33 cellular contexts compared by ENCODE assay signal in the genomic region with DNA sequence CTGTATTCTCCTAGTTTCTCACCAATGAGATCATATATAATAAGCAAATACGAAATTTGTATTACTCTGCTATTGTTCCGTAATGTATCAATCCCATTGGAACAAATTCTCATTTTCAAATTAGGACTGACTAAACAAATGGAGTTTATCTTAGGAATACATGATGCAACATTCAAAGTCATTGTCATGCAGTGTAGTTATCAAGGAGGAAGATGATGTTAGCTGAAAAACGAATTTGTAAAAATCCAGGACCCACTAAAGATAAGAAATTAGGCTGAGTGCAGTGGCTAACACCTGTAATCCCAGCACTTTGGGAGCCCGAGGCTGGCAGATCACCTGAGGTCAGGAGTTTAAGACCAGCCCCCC.
"Had no signal": no experiment of that assay in that cellular context is flagged by ENCODE, and none has a peak within 500 bp of the region (broad histone marks: within the 10 kb centered on the region; RNA-seq: fewer than 3 reads in every experiment).

No MANE protein-coding gene starts in this region.

- H3K27me3 ChIP-seq: brain microvascular endothelial cell, gastrocnemius medialis, hepatocyte, pancreas, sigmoid colon, vagina had no signal

- H3K9me3 ChIP-seq: gastrocnemius medialis, pancreas, prostate gland, sigmoid colon, vagina had no signal

- H3K27ac Mint-ChIP-seq: activated CD4-positive, alpha-beta memory T cell treated with anti-CD3 and anti-CD28 coated beads, Interleukin-2, amount 10 ng/mL, durations not matched to agents 7 days and 5 days; dendritic cell treated with granulocyte-macrophage colony-stimulating factor and Interleukin-4, amounts not matched to agents 40 ng/mL and 50 ng/mL, for 4 days; stimulated activated memory B cell treated with anti-CD40 and anti-IgM and Interleukin-4, amounts not matched to agents 10 μg/mL and 1 μg/mL and 100 μg/mL, for 72 hours; type B pancreatic cell had no signal

- H3K27me3 Mint-ChIP-seq: activated CD4-positive, alpha-beta memory T cell treated with anti-CD3 and anti-CD28 coated beads, Interleukin-2, amount 10 ng/mL, durations not matched to agents 7 days and 5 days; activated T-cell treated with anti-CD3 and anti-CD28 coated beads, Interleukin-2, amount 50 U/mL, for 24 hours; activated T-helper 17 cell treated with anti-CD3 and anti-CD28 coated beads, Interleukin-2, amount 50 U/mL, for 72 hours; dendritic cell treated with granulocyte-macrophage colony-stimulating factor and Interleukin-4, amounts not matched to agents 40 ng/mL and 50 ng/mL, for 4 days; stimulated activated memory B cell treated with anti-CD40 and anti-IgM and Interleukin-4, amounts not matched to agents 10 μg/mL and 1 μg/mL and 100 μg/mL, for 72 hours; stimulated activated naive CD8-positive, alpha-beta T cell treated with anti-CD3 and anti-CD28 coated beads, Interleukin-15, amount 100 ng/mL, for 72 hours; type B pancreatic cell had no signal

- ATAC-seq: activated CD4-positive, CD25-positive, alpha-beta regulatory T cell treated with anti-CD3 and anti-CD28 coated beads, Interleukin-2, amount 50 U/mL, for 24 hours; activated T-helper 17 cell treated with anti-CD3 and anti-CD28 coated beads, Interleukin-2, amount 50 U/mL, for 72 hours; gastrocnemius medialis; left cardiac atrium; left ventricle myocardium superior; pancreas; stimulated activated memory B cell treated with anti-CD40 and anti-IgM and Interleukin-4, amounts not matched to agents 10 μg/mL and 1 μg/mL and 100 μg/mL, for 72 hours; stimulated activated naive CD8-positive, alpha-beta T cell treated with anti-CD3 and anti-CD28 coated beads, Interleukin-15, amount 100 ng/mL, for 72 hours had no signal

- H3K9me3 Mint-ChIP-seq: activated CD4-positive, alpha-beta memory T cell treated with anti-CD3 and anti-CD28 coated beads, Interleukin-2, amount 10 ng/mL, durations not matched to agents 7 days and 5 days; activated T-cell treated with anti-CD3 and anti-CD28 coated beads, Interleukin-2, amount 50 U/mL, for 24 hours; activated T-helper 17 cell treated with anti-CD3 and anti-CD28 coated beads, Interleukin-2, amount 50 U/mL, for 72 hours; dendritic cell treated with granulocyte-macrophage colony-stimulating factor and Interleukin-4, amounts not matched to agents 40 ng/mL and 50 ng/mL, for 4 days; neural crest cell; stimulated activated memory B cell treated with anti-CD40 and anti-IgM and Interleukin-4, amounts not matched to agents 10 μg/mL and 1 μg/mL and 100 μg/mL, for 72 hours; stimulated activated naive CD8-positive, alpha-beta T cell treated with anti-CD3 and anti-CD28 coated beads, Interleukin-15, amount 100 ng/mL, for 72 hours; type B pancreatic cell had no signal

- H2AFZ ChIP-seq: hepatocyte had no signal

- DNase-seq: activated CD4-positive, alpha-beta memory T cell treated with anti-CD3 and anti-CD28 coated beads, Interleukin-2, amount 10 ng/mL, durations not matched to agents 7 days and 5 days; activated CD4-positive, alpha-beta T cell treated with anti-CD3 and anti-CD28 coated beads for 48 hours; activated CD8-positive, alpha-beta memory T cell treated with anti-CD3 and anti-CD28 coated beads, Interleukin-2, amount 50 U/mL, for 48 hours; activated gamma-delta T cell treated with Interleukin-2 at 50 U/mL for 16 hours; activated naive CD4-positive, alpha-beta T cell treated with anti-CD3 and anti-CD28 coated beads, Interleukin-2, amount 50 U/mL, for 16 hours; activated T-cell treated with anti-CD3 and anti-CD28 coated beads, Interleukin-2, amount 50 U/mL, for 24 hours; amniotic stem cell; brain microvascular endothelial cell; caudate nucleus; gastrocnemius medialis; glutamatergic neuron; islet precursor cell; left cardiac atrium; left ventricle myocardium superior; nucleus accumbens; pancreas; retina; sigmoid colon; small intestine; stimulated activated CD4-positive, alpha-beta T cell treated with anti-CD3 and anti-CD28 coated beads, Interleukin-1b, Interleukin-23, amount 100 ng/mL, for 48 hours; stimulated activated CD4-positive, alpha-beta T cell treated with anti-CD3 and anti-CD28 coated beads, Interleukin-4, amount 100 ng/mL, for 4 hours; stimulated activated CD8-positive, alpha-beta memory T cell treated with anti-CD3 and anti-CD28 coated beads, Interleukin-4, amount 100 ng/mL, for 48 hours; stimulated activated naive CD8-positive, alpha-beta T cell treated with anti-CD3 and anti-CD28 coated beads, Interleukin-15, amount 100 ng/mL, for 72 hours; substantia nigra had no signal

- H3K4me1 ChIP-seq: prostate gland, sigmoid colon, vagina had no signal

- H3K27ac ChIP-seq: brain microvascular endothelial cell, gastrocnemius medialis, hepatocyte, pancreas, sigmoid colon, vagina had no signal

- H3K4me1 Mint-ChIP-seq: neural crest cell had no signal

- H3K4me2 ChIP-seq: hepatocyte had no signal

- H3K36me3 ChIP-seq: prostate gland had no signal

- H3K4me3 ChIP-seq: gastrocnemius medialis, hepatocyte, pancreas, prostate gland, sigmoid colon, vagina had no signal

- H3K4me3 Mint-ChIP-seq: activated CD4-positive, alpha-beta memory T cell treated with anti-CD3 and anti-CD28 coated beads, Interleukin-2, amount 10 ng/mL, durations not matched to agents 7 days and 5 days; activated T-cell treated with anti-CD3 and anti-CD28 coated beads, Interleukin-2, amount 50 U/mL, for 24 hours; activated T-helper 17 cell treated with anti-CD3 and anti-CD28 coated beads, Interleukin-2, amount 50 U/mL, for 72 hours; dendritic cell treated with granulocyte-macrophage colony-stimulating factor and Interleukin-4, amounts not matched to agents 40 ng/mL and 50 ng/mL, for 4 days; neural crest cell; stimulated activated memory B cell treated with anti-CD40 and anti-IgM and Interleukin-4, amounts not matched to agents 10 μg/mL and 1 μg/mL and 100 μg/mL, for 72 hours; stimulated activated naive CD8-positive, alpha-beta T cell treated with anti-CD3 and anti-CD28 coated beads, Interleukin-15, amount 100 ng/mL, for 72 hours; type B pancreatic cell had no signal
